In the genomic region with DNA sequence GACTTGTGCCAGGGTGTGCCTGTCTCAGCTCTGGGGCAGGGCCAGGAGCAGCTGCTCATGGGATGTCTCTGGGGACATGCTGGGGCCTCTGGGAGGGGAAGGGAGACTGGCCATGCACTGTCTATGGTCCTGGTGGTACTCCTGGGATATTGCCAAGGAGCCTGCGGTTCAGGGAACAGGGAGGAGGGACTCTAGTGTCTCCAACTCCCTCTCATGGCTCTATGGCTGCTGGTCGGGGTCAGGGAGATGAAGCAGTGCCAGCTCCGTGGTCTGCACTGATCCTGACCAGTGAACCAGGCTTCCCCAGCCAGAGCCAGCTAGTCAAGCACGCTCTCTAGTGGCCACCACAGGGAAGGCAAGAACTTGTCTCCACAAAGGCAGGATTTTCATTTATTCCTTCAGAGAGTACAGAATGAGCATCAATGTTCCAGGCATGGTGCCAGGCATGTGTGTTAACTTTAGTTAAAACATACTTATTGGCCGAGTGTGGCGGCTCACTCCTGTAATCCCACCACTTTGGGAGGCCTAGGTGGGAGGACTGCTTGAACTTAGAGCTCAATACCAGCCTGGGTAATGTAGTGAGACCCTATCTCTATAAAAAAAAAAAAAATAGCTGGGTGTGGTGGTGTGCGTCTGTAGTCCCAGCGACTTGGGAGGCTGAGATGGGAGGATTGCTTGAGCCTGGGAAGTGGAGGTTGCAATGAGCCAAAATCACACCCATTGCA, we compare ENCODE assay signal across 8 cellular contexts. TPM values are rescaled to one million over a fixed set of nuclear protein-coding genes. Genes with fewer than 3 reads are reported as not detected.
DNase-seq lines count a peak whose midpoint lies in the region; ATAC-seq and TF ChIP-seq lines count a peak whose summit lies in the region.

No MANE protein-coding gene starts in this region.

- DNase-seq in NCI-H1417 treated with DMSO at 0.1 percent for 48 hours (lab: John Stamatoyannopoulos, UW): peak; percentile 60
- DNase-seq in activated naive CD4-positive, alpha-beta T cell treated with anti-CD3 and anti-CD28 coated beads, Interleukin-2, amount 50 U/mL, for 72 hours (ENCODE audit: low spot score in 2 of 2): peak in 1 of 2 donors; percentile 73
- DNase-seq in glutamatergic neuron: peak; percentile 87
- DNase-seq in posterior cingulate gyrus: peak; percentile 74 to 98 (median 90)

- peaks cover 6% of the 10 kb centered on the region for H3K27me3 Mint-ChIP-seq in glutamatergic neuron (ENCODE audit: unreplicated experiment)

- H3K36me3 Mint-ChIP-seq in activated naive CD4-positive, alpha-beta T cell treated with anti-CD3 and anti-CD28 coated beads, Interleukin-2, amount 50 U/mL, for 72 hours: no peaks in the 10 kb centered on the region
- H3K36me3 Mint-ChIP-seq in glutamatergic neuron (ENCODE audit: unreplicated experiment): no peaks in the 10 kb centered on the region

- intact Hi-C loops in posterior cingulate gyrus (cut with DNase I): loop anchor here (1.0 to 5.0 kb wide), 5 partner anchors 19 to 151 kb away; a partner anchor contains a TSS

- H3K9me3 Mint-ChIP-seq in activated naive CD4-positive, alpha-beta T cell treated with anti-CD3 and anti-CD28 coated beads, Interleukin-2, amount 50 U/mL, for 72 hours: no peaks in the 10 kb centered on the region
- H3K9me3 Mint-ChIP-seq in glutamatergic neuron (ENCODE audit: unreplicated experiment): peaks cover 1% of the 10 kb centered on the region

- ATAC-seq in SK-N-SH treated with all-trans-retinoic acid at 6 μM for 48 hours (peak; percentile 90), HG03039 (IDR thresholded peaks at IDR 0.05; ENCODE audit: unreplicated experiment) (no peak), GM21515 (IDR thresholded peaks at IDR 0.05; ENCODE audit: unreplicated experiment) (no peak)
- ATAC-seq in activated naive CD4-positive, alpha-beta T cell treated with anti-CD3 and anti-CD28 coated beads, Interleukin-2, amount 50 U/mL, for 72 hours: peak; percentile 64 to 76

- H3K27ac Mint-ChIP-seq in activated naive CD4-positive, alpha-beta T cell treated with anti-CD3 and anti-CD28 coated beads, Interleukin-2, amount 50 U/mL, for 72 hours: peak overlapping the region in 1 of 2 donors; percentile 52
- peak overlapping the region; percentile 43 for H3K27ac Mint-ChIP-seq in glutamatergic neuron (ENCODE audit: unreplicated experiment)

- TF ChIP-seq CTCF in GM12801 (IDR thresholded peaks at IDR 0.05; ENCODE audit: extremely low read depth, insufficient read length) (peak; percentile 14), glutamatergic neuron (IDR thresholded peaks at IDR 0.05; ENCODE audit: partially characterized antibody, unreplicated experiment) (peak; percentile 75)

- H3K4me1 Mint-ChIP-seq in glutamatergic neuron (ENCODE audit: low read depth, unreplicated experiment): peaks cover 16% of the 10 kb centered on the region

- no peak overlapping the region for H3K4me3 Mint-ChIP-seq in glutamatergic neuron (ENCODE audit: unreplicated experiment)

TF ChIP-seq in SK-N-SH treated with all-trans-retinoic acid at 6 μM for 48 hours, 23 proteins besides CTCF, POLR2A, EP300 and RAD21:
- TF ChIP-seq ARNTL (CRISPR knock-in tag; IDR thresholded peaks at IDR 0.05; ENCODE audit: borderline replicate concordance, low read depth) (no peak), ZNF70 (CRISPR knock-in tag; IDR thresholded peaks at IDR 0.05) (peak; percentile 84)

RNA-seq across cellular contexts. Expression of a gene that starts 2.5 kb away (rescaled TPM):
- under 1 TPM; 0.18 to 0.58 TPM for total RNA-seq in activated naive CD4-positive, alpha-beta T cell treated with anti-CD3 and anti-CD28 coated beads, Interleukin-2, amount 50 U/mL, for 72 hours
- total RNA-seq in glutamatergic neuron (ENCODE audit: unreplicated experiment): 4.6 TPM

RNA-seq across cellular contexts. Expression of a gene that starts 19.8 kb away (rescaled TPM):
- 1,000 to 10,000 TPM; 1,006 to 1,113 TPM for total RNA-seq in activated naive CD4-positive, alpha-beta T cell treated with anti-CD3 and anti-CD28 coated beads, Interleukin-2, amount 50 U/mL, for 72 hours
- 885 TPM for total RNA-seq in glutamatergic neuron (ENCODE audit: unreplicated experiment)

RNA-seq across cellular contexts. Expression of a gene that starts 30.3 kb away (rescaled TPM):
- under 1 TPM in 1 of 2 donors, not detected in 1; 0.33 TPM for total RNA-seq in activated naive CD4-positive, alpha-beta T cell treated with anti-CD3 and anti-CD28 coated beads, Interleukin-2, amount 50 U/mL, for 72 hours
- total RNA-seq in glutamatergic neuron (ENCODE audit: unreplicated experiment): 1.3 TPM

RNA-seq across cellular contexts. Expression of a gene that starts 56.3 kb away (rescaled TPM):
- total RNA-seq in activated naive CD4-positive, alpha-beta T cell treated with anti-CD3 and anti-CD28 coated beads, Interleukin-2, amount 50 U/mL, for 72 hours: 10 to 100 TPM in 1 of 2 donors, 1 to 10 TPM in 1; 8.8 to 11.4 TPM
- 9.7 TPM for total RNA-seq in glutamatergic neuron (ENCODE audit: unreplicated experiment)

Comparison
In these comparisons a context has a peak if more than half of its experiments do, and no peak if none do; other contexts are left out.
1. ATAC-seq: peak in SK-N-SH treated with all-trans-retinoic acid at 6 μM for 48 hours (single experiment) and activated naive CD4-positive, alpha-beta T cell treated with anti-CD3 and anti-CD28 coated beads, Interleukin-2, amount 50 U/mL, for 72 hours (2 of 2); none in HG03039 (single experiment) and GM21515 (single experiment).